Comparison of ENCODE assay signal across 1 cellular context in the genomic region with DNA sequence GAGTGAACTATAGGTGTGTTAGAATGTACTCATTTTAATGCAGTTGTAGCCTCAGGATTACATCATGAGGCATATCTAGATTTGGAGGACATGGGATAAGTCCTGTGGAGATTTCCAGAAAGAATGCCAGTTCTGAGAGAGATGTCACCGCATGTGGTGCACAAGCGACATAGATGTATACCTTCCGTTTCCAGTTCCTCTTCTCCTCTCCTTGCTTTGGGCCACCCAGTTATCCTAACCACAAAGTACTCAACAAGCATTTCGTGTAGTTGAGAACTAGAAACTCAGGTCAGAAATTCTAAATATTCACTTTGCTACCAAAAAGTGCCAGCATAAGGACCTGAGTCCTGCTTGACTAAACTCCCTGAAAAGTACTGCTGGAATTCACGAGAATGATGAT.
TF ChIP-seq lines count a peak whose summit lies in the region.

No MANE protein-coding gene starts in this region.

TF ChIP-seq in GM23338, 12 proteins besides CTCF, POLR2A, EP300 and RAD21 (continued from another document):
- TF ChIP-seq, protein P1, sequence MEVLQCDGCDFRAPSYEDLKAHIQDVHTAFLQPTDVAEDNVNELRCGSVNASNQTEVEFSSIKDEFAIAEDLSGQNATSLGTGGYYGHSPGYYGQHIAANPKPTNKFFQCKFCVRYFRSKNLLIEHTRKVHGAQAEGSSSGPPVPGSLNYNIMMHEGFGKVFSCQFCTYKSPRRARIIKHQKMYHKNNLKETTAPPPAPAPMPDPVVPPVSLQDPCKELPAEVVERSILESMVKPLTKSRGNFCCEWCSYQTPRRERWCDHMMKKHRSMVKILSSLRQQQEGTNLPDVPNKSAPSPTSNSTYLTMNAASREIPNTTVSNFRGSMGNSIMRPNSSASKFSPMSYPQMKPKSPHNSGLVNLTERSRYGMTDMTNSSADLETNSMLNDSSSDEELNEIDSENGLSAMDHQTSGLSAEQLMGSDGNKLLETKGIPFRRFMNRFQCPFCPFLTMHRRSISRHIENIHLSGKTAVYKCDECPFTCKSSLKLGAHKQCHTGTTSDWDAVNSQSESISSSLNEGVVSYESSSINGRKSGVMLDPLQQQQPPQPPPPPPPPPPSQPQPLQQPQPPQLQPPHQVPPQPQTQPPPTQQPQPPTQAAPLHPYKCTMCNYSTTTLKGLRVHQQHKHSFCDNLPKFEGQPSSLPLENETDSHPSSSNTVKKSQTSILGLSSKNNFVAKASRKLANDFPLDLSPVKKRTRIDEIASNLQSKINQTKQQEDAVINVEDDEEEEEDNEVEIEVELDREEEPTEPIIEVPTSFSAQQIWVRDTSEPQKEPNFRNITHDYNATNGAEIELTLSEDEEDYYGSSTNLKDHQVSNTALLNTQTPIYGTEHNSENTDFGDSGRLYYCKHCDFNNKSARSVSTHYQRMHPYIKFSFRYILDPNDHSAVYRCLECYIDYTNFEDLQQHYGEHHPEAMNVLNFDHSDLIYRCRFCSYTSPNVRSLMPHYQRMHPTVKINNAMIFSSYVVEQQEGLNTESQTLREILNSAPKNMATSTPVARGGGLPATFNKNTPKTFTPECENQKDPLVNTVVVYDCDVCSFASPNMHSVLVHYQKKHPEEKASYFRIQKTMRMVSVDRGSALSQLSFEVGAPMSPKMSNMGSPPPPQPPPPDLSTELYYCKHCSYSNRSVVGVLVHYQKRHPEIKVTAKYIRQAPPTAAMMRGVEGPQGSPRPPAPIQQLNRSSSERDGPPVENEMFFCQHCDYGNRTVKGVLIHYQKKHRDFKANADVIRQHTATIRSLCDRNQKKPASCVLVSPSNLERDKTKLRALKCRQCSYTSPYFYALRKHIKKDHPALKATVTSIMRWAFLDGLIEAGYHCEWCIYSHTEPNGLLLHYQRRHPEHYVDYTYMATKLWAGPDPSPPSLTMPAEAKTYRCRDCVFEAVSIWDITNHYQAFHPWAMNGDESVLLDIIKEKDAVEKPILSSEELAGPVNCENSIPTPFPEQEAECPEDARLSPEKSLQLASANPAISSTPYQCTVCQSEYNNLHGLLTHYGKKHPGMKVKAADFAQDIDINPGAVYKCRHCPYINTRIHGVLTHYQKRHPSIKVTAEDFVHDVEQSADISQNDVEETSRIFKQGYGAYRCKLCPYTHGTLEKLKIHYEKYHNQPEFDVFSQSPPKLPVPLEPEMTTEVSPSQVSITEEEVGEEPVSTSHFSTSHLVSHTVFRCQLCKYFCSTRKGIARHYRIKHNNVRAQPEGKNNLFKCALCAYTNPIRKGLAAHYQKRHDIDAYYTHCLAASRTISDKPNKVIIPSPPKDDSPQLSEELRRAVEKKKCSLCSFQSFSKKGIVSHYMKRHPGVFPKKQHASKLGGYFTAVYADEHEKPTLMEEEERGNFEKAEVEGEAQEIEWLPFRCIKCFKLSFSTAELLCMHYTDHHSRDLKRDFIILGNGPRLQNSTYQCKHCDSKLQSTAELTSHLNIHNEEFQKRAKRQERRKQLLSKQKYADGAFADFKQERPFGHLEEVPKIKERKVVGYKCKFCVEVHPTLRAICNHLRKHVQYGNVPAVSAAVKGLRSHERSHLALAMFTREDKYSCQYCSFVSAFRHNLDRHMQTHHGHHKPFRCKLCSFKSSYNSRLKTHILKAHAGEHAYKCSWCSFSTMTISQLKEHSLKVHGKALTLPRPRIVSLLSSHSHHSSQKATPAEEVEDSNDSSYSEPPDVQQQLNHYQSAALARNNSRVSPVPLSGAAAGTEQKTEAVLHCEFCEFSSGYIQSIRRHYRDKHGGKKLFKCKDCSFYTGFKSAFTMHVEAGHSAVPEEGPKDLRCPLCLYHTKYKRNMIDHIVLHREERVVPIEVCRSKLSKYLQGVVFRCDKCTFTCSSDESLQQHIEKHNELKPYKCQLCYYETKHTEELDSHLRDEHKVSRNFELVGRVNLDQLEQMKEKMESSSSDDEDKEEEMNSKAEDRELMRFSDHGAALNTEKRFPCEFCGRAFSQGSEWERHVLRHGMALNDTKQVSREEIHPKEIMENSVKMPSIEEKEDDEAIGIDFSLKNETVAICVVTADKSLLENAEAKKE (CRISPR knock-in tag; IDR thresholded peaks at IDR 0.05), result no peak
TF ChIP-seq in GM23338: peak in this region for 0.
